In genomic region chr10:59240581-59241183, GRCh38 we compare ENCODE assay signal across 8 cellular contexts.
DNase-seq lines count a peak whose midpoint lies in the region; ATAC-seq and TF ChIP-seq lines count a peak whose summit lies in the region.

No MANE protein-coding gene starts in this region.

- H3K27ac Mint-ChIP-seq in natural killer cell (no peak overlapping the region), chondrocyte (ENCODE audit: unreplicated experiment) (no peak overlapping the region)
- no peak overlapping the region for H3K27ac Mint-ChIP-seq in natural killer cell treated with Interleukin-12 subunit alpha and Interleukin-12 subunit beta and Interleukin-15 and Interleukin-18, amount 100 ng/mL, for 72 hours

- H3K4me1 Mint-ChIP-seq in natural killer cell (no peaks in the 10 kb centered on the region), chondrocyte (ENCODE audit: low read depth) (no peaks in the 10 kb centered on the region)
- H3K4me1 Mint-ChIP-seq in natural killer cell treated with Interleukin-12 subunit alpha and Interleukin-12 subunit beta and Interleukin-15 and Interleukin-18, amount 100 ng/mL, for 72 hours (ENCODE audit: low read depth in 2 of 2), result no peaks in the 10 kb centered on the region

- H3K9me3 Mint-ChIP-seq in natural killer cell (no peaks in the 10 kb centered on the region), chondrocyte (ENCODE audit: low read depth) (no peaks in the 10 kb centered on the region)
- H3K9me3 Mint-ChIP-seq in natural killer cell treated with Interleukin-12 subunit alpha and Interleukin-12 subunit beta and Interleukin-15 and Interleukin-18, amount 100 ng/mL, for 72 hours, result no peaks in the 10 kb centered on the region

- H3K4me3 Mint-ChIP-seq in natural killer cell (no peak overlapping the region), chondrocyte (ENCODE audit: unreplicated experiment) (no peak overlapping the region)
- H3K4me3 Mint-ChIP-seq in natural killer cell treated with Interleukin-12 subunit alpha and Interleukin-12 subunit beta and Interleukin-15 and Interleukin-18, amount 100 ng/mL, for 72 hours, result no peak overlapping the region

- H3K27me3 Mint-ChIP-seq in natural killer cell (ENCODE audit: low read depth in 2 of 2) (no peaks in the 10 kb centered on the region), chondrocyte (ENCODE audit: low read depth) (peaks cover 8% of the 10 kb centered on the region)
- H3K27me3 Mint-ChIP-seq in natural killer cell treated with Interleukin-12 subunit alpha and Interleukin-12 subunit beta and Interleukin-15 and Interleukin-18, amount 100 ng/mL, for 72 hours, result no peaks in the 10 kb centered on the region

- TF ChIP-seq CTCF in natural killer cell (IDR thresholded peaks at IDR 0.05) (peak; percentile 20), chondrocyte (IDR thresholded peaks at IDR 0.05) (peak; percentile 96)

- ATAC-seq in natural killer cell (no peak), HG02852 (IDR thresholded peaks at IDR 0.05; ENCODE audit: unreplicated experiment) (no peak), GM21619 (IDR thresholded peaks at IDR 0.05; ENCODE audit: unreplicated experiment) (no peak), GM19324 (IDR thresholded peaks at IDR 0.05; ENCODE audit: low FRiP score, unreplicated experiment) (no peak)
- no peak for ATAC-seq in natural killer cell treated with Interleukin-12 subunit alpha and Interleukin-12 subunit beta and Interleukin-15 and Interleukin-18, amount 100 ng/mL, for 72 hours

- no peak for DNase-seq in natural killer cell
- DNase-seq in natural killer cell treated with Interleukin-12 subunit alpha and Interleukin-12 subunit beta and Interleukin-15 and Interleukin-18, amount 100 ng/mL, for 72 hours (ENCODE audit: low spot score), result no peak
- peak; percentile 2 for DNase-seq in NCI-H345 (lab: John Stamatoyannopoulos, UW)
- no peak for DNase-seq in chondrocyte (ENCODE audit: low spot score)
- DNase-seq in mucosa of gallbladder (ENCODE audit: low spot score), result peak; percentile 16

- intact Hi-C loops in natural killer cell (cut with micrococcal nuclease), result no loop called here

- H3K36me3 Mint-ChIP-seq in natural killer cell, result no peaks in the 10 kb centered on the region
- no peaks in the 10 kb centered on the region for H3K36me3 Mint-ChIP-seq in natural killer cell treated with Interleukin-12 subunit alpha and Interleukin-12 subunit beta and Interleukin-15 and Interleukin-18, amount 100 ng/mL, for 72 hours
- peaks cover 2% of the 10 kb centered on the region for H3K36me3 Mint-ChIP-seq in chondrocyte (ENCODE audit: low read depth)

Comparison
In these comparisons a context has a peak if more than half of its experiments do, and no peak if none do; other contexts are left out.
1. DNase-seq: peak in NCI-H345 (single experiment) and mucosa of gallbladder (single experiment); none in natural killer cell (single experiment), natural killer cell treated with Interleukin-12 subunit alpha and Interleukin-12 subunit beta and Interleukin-15 and Interleukin-18, amount 100 ng/mL, for 72 hours (single experiment) and chondrocyte (single experiment).